8 cellular contexts compared by ENCODE assay signal in the genomic region with DNA sequence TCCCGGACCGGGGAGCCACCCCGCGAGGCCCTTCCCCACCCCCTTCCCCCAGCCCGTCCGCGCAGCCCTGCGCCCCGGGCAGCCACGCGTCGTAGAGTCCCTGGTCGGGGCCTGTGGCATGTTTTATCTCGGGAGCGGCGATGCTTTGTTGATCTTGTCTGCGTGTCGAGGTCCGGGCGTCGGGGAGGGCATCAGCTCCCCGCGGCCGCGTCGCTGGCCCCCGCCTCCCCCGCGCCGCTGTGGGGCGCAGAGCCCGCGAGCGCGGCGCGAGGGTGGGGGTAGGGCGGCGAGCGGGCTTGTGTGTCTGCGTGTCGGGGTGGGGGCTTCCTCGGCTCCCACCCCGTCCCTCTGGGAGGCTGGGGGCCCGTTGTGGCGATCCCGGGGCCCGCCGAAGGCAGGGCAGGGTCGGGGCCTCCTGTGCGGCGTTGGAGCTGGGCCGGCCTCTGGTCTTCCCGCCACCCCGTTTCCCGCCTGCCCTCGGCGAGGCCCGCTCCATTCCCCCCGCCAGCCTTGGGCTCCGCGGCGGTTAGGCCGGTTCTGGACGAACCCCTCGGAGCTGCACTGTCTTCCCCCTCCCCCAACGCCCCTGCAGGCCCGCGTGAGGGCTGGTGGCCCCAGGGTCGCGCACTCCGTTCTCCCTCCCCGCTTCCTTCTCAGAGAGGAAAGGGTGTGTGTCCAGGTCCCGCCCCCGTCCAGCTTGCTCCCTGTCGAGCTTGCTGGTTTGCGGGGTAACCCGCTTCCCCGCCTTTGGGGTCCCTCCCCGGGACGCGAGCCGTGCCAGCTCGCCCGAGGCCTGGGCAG. TPM values are rescaled to one million over a fixed set of nuclear protein-coding genes. Genes with fewer than 3 reads are reported as not detected.
DNase-seq lines count a peak whose midpoint lies in the region; ATAC-seq and TF ChIP-seq lines count a peak whose summit lies in the region.

No MANE protein-coding gene starts in this region.

- peaks cover 12% of the 10 kb centered on the region for H3K4me1 ChIP-seq in mucosa of descending colon (ENCODE audit: low read depth)

- peak overlapping the region; percentile 90 for H3K4me3 ChIP-seq in mucosa of descending colon

- H3K4me1 Mint-ChIP-seq in effector memory CD8-positive, alpha-beta T cell (ENCODE audit: low read depth in 2 of 2): peaks cover 15 to 35% of the 10 kb centered on the region in 2 donors

- H3K4me3 Mint-ChIP-seq in effector memory CD8-positive, alpha-beta T cell: peak overlapping the region; percentile 84 to 86

- H3K36me3 ChIP-seq in mucosa of descending colon (ENCODE audit: low read depth): peaks cover 6% of the 10 kb centered on the region

- DNase-seq in NCI-H146 (lab: John Stamatoyannopoulos, UW): peak; percentile 66
- DNase-seq in NCI-H146 treated with DMSO at 0.1 percent for 48 hours (lab: John Stamatoyannopoulos, UW; ENCODE audit: unreplicated experiment): no peak
- DNase-seq in NAMALWA (ENCODE audit: low spot score): peak; percentile 46
- peak; percentile 80 for DNase-seq in activated CD8-positive, alpha-beta memory T cell treated with anti-CD3 and anti-CD28 coated beads for 24 hours
- peak; percentile 15 to 19 (median 18) for DNase-seq in effector memory CD8-positive, alpha-beta T cell
- DNase-seq in mucosa of descending colon: peak; percentile 66 to 80 (median 77)
- DNase-seq in stimulated activated CD8-positive, alpha-beta memory T cell treated with anti-CD3 and anti-CD28 coated beads, Interleukin-4, amount 100 ng/mL, for 48 hours: peak; percentile 72

- ATAC-seq in HG02571 (IDR thresholded peaks at IDR 0.05; ENCODE audit: unreplicated experiment) (peak; percentile 30), mucosa of descending colon (peak; percentile 45)
- ATAC-seq in effector memory CD8-positive, alpha-beta T cell (replicated peaks): peak; percentile 16

- H3K27ac Mint-ChIP-seq in effector memory CD8-positive, alpha-beta T cell: peak overlapping the region; percentile 82 to 94

- no peaks in the 10 kb centered on the region for H3K9me3 Mint-ChIP-seq in effector memory CD8-positive, alpha-beta T cell

- intact Hi-C loops in mucosa of descending colon (cut with DNase I, micrococcal nuclease): no loop called here

- TF ChIP-seq CTCF in mucosa of descending colon (IDR thresholded peaks at IDR 0.05): no peak

- no peaks in the 10 kb centered on the region for H3K36me3 Mint-ChIP-seq in effector memory CD8-positive, alpha-beta T cell (ENCODE audit: insufficient read depth)

- H3K9me3 ChIP-seq in mucosa of descending colon: no peaks in the 10 kb centered on the region

- H3K27me3 Mint-ChIP-seq in effector memory CD8-positive, alpha-beta T cell: no peaks in the 10 kb centered on the region

RNA-seq across cellular contexts. Expression of gene GMPS, which starts 0.7 kb away (rescaled TPM):
- total RNA-seq in mucosa of descending colon: 10 to 100 TPM; 20.2 to 44.7 (median 35.4) TPM

RNA-seq across cellular contexts. Expression of gene SLC33A1, which starts 16.9 kb away (rescaled TPM):
- 10 to 100 TPM; 25.8 to 31.0 (median 27.8) TPM for total RNA-seq in mucosa of descending colon
